22 cellular contexts compared by ENCODE assay signal in genomic region chr5:172280317-172280716, GRCh38. TPM values are rescaled to one million over a fixed set of nuclear protein-coding genes. Genes with fewer than 3 reads are reported as not detected.
A peak's percentile ranks its signal among the peaks of the same experiment; 100 is the strongest.
DNase-seq lines count a peak whose midpoint lies in the region; TF ChIP-seq lines count a peak whose summit lies in the region.
"Had no signal": no experiment of that assay in that cellular context is flagged by ENCODE, and none has a peak within 500 bp of the region (broad histone marks: within the 10 kb centered on the region; RNA-seq: fewer than 3 reads in every experiment).

No MANE protein-coding gene starts in this region.

- intact Hi-C loops in vagina (cut with DNase I): loop anchor here (10.0 kb wide), 1 partner anchor 96 kb away; the partner anchor contains the start of gene STK10

- H3K27me3 Mint-ChIP-seq in neural crest cell (ENCODE audit: low read depth) (no peaks in the 10 kb centered on the region), mesothelial cell of epicardium (ENCODE audit: low read depth) (no peaks in the 10 kb centered on the region)
- H3K27me3 Mint-ChIP-seq: CD4-positive, alpha-beta memory T cell had no signal

- no peak for TF ChIP-seq CTCF in HEK293 (tag by site-specific recombination; IDR thresholded peaks at IDR 0.05)
- TF ChIP-seq CTCF in neural crest cell (conservative IDR thresholded peaks at IDR 0.05): no peak
- TF ChIP-seq CTCF in vagina (IDR thresholded peaks at IDR 0.05): no peak
- TF ChIP-seq CTCF in mesothelial cell of epicardium (IDR thresholded peaks at IDR 0.05; ENCODE audit: unreplicated experiment): no peak

- peaks cover 17% of the 10 kb centered on the region for H3K36me3 Mint-ChIP-seq in neural crest cell (ENCODE audit: low read depth)
- peaks cover 21% of the 10 kb centered on the region for H3K36me3 Mint-ChIP-seq in mesothelial cell of epicardium

- H3K27ac Mint-ChIP-seq in neural crest cell (ENCODE audit: unreplicated experiment): no peak overlapping the region
- no peak overlapping the region for H3K27ac Mint-ChIP-seq in mesothelial cell of epicardium
- H3K27ac Mint-ChIP-seq: CD4-positive, alpha-beta memory T cell had no signal

- CTCF ChIA-PET in HEK293 (lab: Yijun Ruan, JAX): interaction anchor here (0.6 to 1.1 kb wide), 6 partner anchors 9 to 887 kb away, joined by 3 to 5 read pairs (median 4); no protein-coding TSS in a partner anchor

- H3K4me3 ChIP-seq in HEK293 (ENCODE audit: low read depth, low read length) (no peak overlapping the region), adipocyte (ENCODE audit: low read length) (no peak overlapping the region), vagina (no peak overlapping the region)
- H3K4me3 ChIP-seq: A549, SJSA1 had no signal

- no peaks in the 10 kb centered on the region for H3K27me3 ChIP-seq in adipocyte (replicated peaks; ENCODE audit: control insufficient read depth, insufficient read depth, low read length)
- H3K27me3 ChIP-seq in vagina: no peaks in the 10 kb centered on the region
- H3K27me3 ChIP-seq: SJSA1 had no signal

- H3K27ac ChIP-seq in HEK293 (ENCODE audit: extremely low read depth, low read depth, low read length) (no peak overlapping the region), vagina (peak overlapping the region; percentile 30)
- H3K27ac ChIP-seq: A549, SJSA1 had no signal

- H3K4me1 Mint-ChIP-seq in neural crest cell: peaks cover 64% of the 10 kb centered on the region
- peaks cover 30% of the 10 kb centered on the region for H3K4me1 Mint-ChIP-seq in mesothelial cell of epicardium

- H3K4me3 Mint-ChIP-seq in neural crest cell: peak overlapping the region; percentile 17
- H3K4me3 Mint-ChIP-seq in mesothelial cell of epicardium: no peak overlapping the region
- H3K4me3 Mint-ChIP-seq: CD4-positive, alpha-beta memory T cell had no signal

- H3K9me3 ChIP-seq in HEK293 (ENCODE audit: control insufficient read depth, insufficient read depth, low read depth, low read length): no peaks in the 10 kb centered on the region
- no peaks in the 10 kb centered on the region for H3K9me3 ChIP-seq in adipocyte (ENCODE audit: control insufficient read depth, low read length)
- no peaks in the 10 kb centered on the region for H3K9me3 ChIP-seq in vagina
- H3K9me3 ChIP-seq: A549 had no signal

- H3K36me3 ChIP-seq in HEK293 (ENCODE audit: control insufficient read depth in 2 of 2, insufficient read depth in 1 of 2, low read length in 2 of 2) (peaks cover 0 to 4% of the 10 kb centered on the region in 2 experiments; a peak in 2 of 3 replicates), adipocyte (ENCODE audit: control insufficient read depth, insufficient read depth, low read length, severe bottlenecking) (no peaks in the 10 kb centered on the region), vagina (no peaks in the 10 kb centered on the region)

- H3K9ac ChIP-seq in adipocyte (ENCODE audit: low read length): no peak overlapping the region

- DNase-seq in adipocyte (ENCODE audit: low read depth) (peak; percentile 22), neural crest cell (ENCODE audit: low read depth, low spot score) (no peak), vagina (ENCODE audit: extremely low spot score in 2 of 2) (no peak), HCEC 1CT (no peak), mesothelial cell of epicardium (ENCODE audit: low spot score in 2 of 2, unreplicated experiment in 2 of 2) (no peak)
- DNase-seq in stimulated activated CD4-positive, alpha-beta T cell treated with anti-CD3 and anti-CD28 coated beads, Interleukin-15, amount 100 ng/mL, for 24 hours: no peak
- DNase-seq: AML-193; CD4-positive, alpha-beta memory T cell; DMS 273 treated with DMSO at 0.1 percent for 48 hours; DMS79; GDM1; KG1; MM.1S; NCI-H1417; NCI-H1694; NCI-H2029 treated with DMSO at 0.1 percent for 48 hours; NCI-H526 treated with DMSO at 0.1 percent for 48 hours; Right ventricle myocardium superior; RPMI8226 had no signal

- POLR2A ChIA-PET in HEK293 (lab: Yijun Ruan, JAX): no interaction called here

- peaks cover 2% of the 10 kb centered on the region for H3K9me3 Mint-ChIP-seq in neural crest cell
- peaks cover 5% of the 10 kb centered on the region for H3K9me3 Mint-ChIP-seq in mesothelial cell of epicardium

- peaks cover 18% of the 10 kb centered on the region for H3K4me1 ChIP-seq in HEK293 (ENCODE audit: control insufficient read depth, insufficient read depth, low read length)
- peaks cover 44% of the 10 kb centered on the region for H3K4me1 ChIP-seq in adipocyte (ENCODE audit: control insufficient read depth, insufficient read depth, low read length)
- H3K4me1 ChIP-seq in vagina: peaks cover 42% of the 10 kb centered on the region

- TF ChIP-seq POLR2A in vagina (IDR thresholded peaks at IDR 0.05): no peak

TF ChIP-seq in HEK293, 187 proteins besides CTCF, POLR2A, EP300 and RAD21:
- no peak for TF ChIP-seq ZNF610 (tag by site-specific recombination; IDR thresholded peaks at IDR 0.05; ENCODE audit: borderline replicate concordance)
- peak; percentile 52; the same call in 1 of the 2 replicates for TF ChIP-seq ZNF362 (tag by site-specific recombination; IDR thresholded peaks at IDR 0.05)
TF ChIP-seq in HEK293: peak in this region for 1.

RNA-seq across cellular contexts. Expression of gene UBTD2, which starts 3.2 kb away (rescaled TPM):
- total RNA-seq in neural crest cell: 73.3 and 74.0 TPM in 2 replicates
- 22.8 TPM for total RNA-seq in vagina
- total RNA-seq in mesothelial cell of epicardium: 41.2 to 43.8 TPM (median 42.2 TPM) in 3 replicates
